ENCODE assay signal across 8 cellular contexts in the genomic region with DNA sequence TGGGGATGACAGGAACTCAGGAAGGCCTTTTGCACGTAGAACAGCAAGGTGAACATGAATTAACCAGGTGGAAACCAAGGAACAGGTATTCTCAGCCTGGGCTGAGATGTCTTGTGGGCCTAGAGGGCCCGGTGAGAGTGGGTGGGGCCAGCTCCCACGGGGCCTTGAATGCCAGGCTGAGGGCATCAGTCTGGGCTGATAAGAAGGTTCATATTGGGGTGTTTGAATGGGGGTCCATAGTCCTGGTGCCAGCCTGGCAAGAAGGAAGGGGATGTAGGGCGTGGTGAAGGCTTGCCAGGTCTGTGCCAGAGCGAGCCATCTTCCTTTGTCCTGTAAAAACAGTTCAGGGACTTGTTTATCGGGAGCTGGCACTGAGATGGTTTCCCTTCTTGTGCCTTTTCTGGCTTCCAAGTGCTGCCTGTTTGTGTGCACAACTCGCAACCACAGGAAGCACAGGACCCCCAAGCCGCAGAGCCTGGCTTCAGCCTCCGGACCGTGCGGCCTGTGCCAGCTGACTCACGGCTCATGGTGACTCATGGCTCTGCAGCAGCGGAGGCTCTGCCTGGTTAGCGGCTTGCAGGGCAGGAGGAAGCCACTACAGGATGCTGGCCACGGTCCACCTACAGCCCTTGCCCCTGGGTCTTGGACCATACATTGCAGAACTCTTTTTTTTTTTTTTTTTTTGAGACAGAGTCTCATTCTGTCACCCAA. TPM values are rescaled to one million over a fixed set of nuclear protein-coding genes. Genes with fewer than 3 reads are reported as not detected.
A peak's percentile ranks its signal among the peaks of the same experiment; 100 is the strongest.
DNase-seq lines count a peak whose midpoint lies in the region; ATAC-seq and TF ChIP-seq lines count a peak whose summit lies in the region.

No MANE protein-coding gene starts in this region.

- peaks cover 37% of the 10 kb centered on the region for H3K36me3 Mint-ChIP-seq in activated CD8-positive, alpha-beta T cell treated with anti-CD3 and anti-CD28 coated beads, Interleukin-2, amount 10 ng/mL, durations not matched to agents 7 days and 5 days (ENCODE audit: low read depth)

- H3K4me3 ChIP-seq in AG10803 (ENCODE audit: low read length) (peak overlapping the region; percentile 77), dorsolateral prefrontal cortex (peak overlapping the region in 56 of 59 donors; percentile 4 to 100 (median 94))

- no peak for ATAC-seq in activated CD8-positive, alpha-beta T cell treated with anti-CD3 and anti-CD28 coated beads, Interleukin-2, amount 10 ng/mL, durations not matched to agents 7 days and 5 days
- ATAC-seq in GM18517 (IDR thresholded peaks at IDR 0.05; ENCODE audit: unreplicated experiment) (no peak), GM18511 (IDR thresholded peaks at IDR 0.05; ENCODE audit: unreplicated experiment) (no peak)

- DNase-seq in AG10803 (ENCODE audit: low read depth) (peak; percentile 98), Kasumi-1 (lab: John Stamatoyannopoulos, UW) (peak; percentile 70 to 78), dorsolateral prefrontal cortex (peak; percentile 66 to 96 (median 86)), mesenteric fat pad (ENCODE audit: low spot score) (peak; percentile 95)
- DNase-seq in activated CD8-positive, alpha-beta T cell treated with anti-CD3 and anti-CD28 coated beads, Interleukin-2, amount 10 ng/mL, durations not matched to agents 7 days and 5 days, result peak; percentile 77
- peak; percentile 39 to 42 for DNase-seq in stimulated activated CD8-positive, alpha-beta memory T cell treated with anti-CD3 and anti-CD28 coated beads, Interleukin-7, amount 100 ng/mL, for 1 hour (ENCODE audit: low read depth in 2 of 2)

- no peaks in the 10 kb centered on the region for H3K27me3 Mint-ChIP-seq in activated CD8-positive, alpha-beta T cell treated with anti-CD3 and anti-CD28 coated beads, Interleukin-2, amount 10 ng/mL, durations not matched to agents 7 days and 5 days (ENCODE audit: low read depth)

- H3K27ac Mint-ChIP-seq in activated CD8-positive, alpha-beta T cell treated with anti-CD3 and anti-CD28 coated beads, Interleukin-2, amount 10 ng/mL, durations not matched to agents 7 days and 5 days, result peak overlapping the region; percentile 92

- POLR2A ChIA-PET in activated CD8-positive, alpha-beta T cell treated with anti-CD3 and anti-CD28 coated beads, Interleukin-2, amount 10 ng/mL, durations not matched to agents 7 days and 5 days (lab: Charles Lee), result interaction anchor here (0.9 to 3.3 kb wide), 4 partner anchors 38 to 151 kb away, joined by 3 to 13 read pairs (median 3); partner anchors contain the start of gene FGD3

- peak overlapping the region; percentile 85 for H3K4me3 Mint-ChIP-seq in activated CD8-positive, alpha-beta T cell treated with anti-CD3 and anti-CD28 coated beads, Interleukin-2, amount 10 ng/mL, durations not matched to agents 7 days and 5 days

- intact Hi-C loops in dorsolateral prefrontal cortex (cut with DNase I), result loop anchor here (5.0 to 10.0 kb wide), 6 partner anchors 34 to 469 kb away; partner anchors contain the start of genes FAM120A (in 2 of the 2), FAM120AOS (in 2 of the 2) and NINJ1 (in 1 of the 2)

- peaks cover 66% of the 10 kb centered on the region for H3K4me1 Mint-ChIP-seq in activated CD8-positive, alpha-beta T cell treated with anti-CD3 and anti-CD28 coated beads, Interleukin-2, amount 10 ng/mL, durations not matched to agents 7 days and 5 days (ENCODE audit: low read depth)

- H3K27me3 ChIP-seq in dorsolateral prefrontal cortex, result no peaks in the 10 kb centered on the region

- CTCF ChIA-PET in activated CD8-positive, alpha-beta T cell treated with anti-CD3 and anti-CD28 coated beads, Interleukin-2, amount 10 ng/mL, durations not matched to agents 7 days and 5 days (lab: Charles Lee), result interaction anchor here (0.6 to 3.6 kb wide), 5 partner anchors 10 to 112 kb away, joined by 3 to 49 read pairs (median 3); no protein-coding TSS in a partner anchor

- TF ChIP-seq CTCF in AG10803 (conservative IDR thresholded peaks at IDR 0.05; ENCODE audit: low read length), result no peak
- peak in 2 of 56 donors; percentile 16 to 18 for TF ChIP-seq CTCF in dorsolateral prefrontal cortex (IDR thresholded peaks at IDR 0.05 in 54 of 56, conservative IDR thresholded peaks at IDR 0.05 in 2 of 56; ENCODE audit: low read depth in 1 of 56, partially characterized antibody in 56 of 56)

- H3K27ac ChIP-seq in dorsolateral prefrontal cortex, result peak overlapping the region; percentile 33 to 97 (median 92)

- peaks cover 11% of the 10 kb centered on the region for H3K9me3 Mint-ChIP-seq in activated CD8-positive, alpha-beta T cell treated with anti-CD3 and anti-CD28 coated beads, Interleukin-2, amount 10 ng/mL, durations not matched to agents 7 days and 5 days (ENCODE audit: insufficient read depth)

RNA-seq across cellular contexts. Expression of gene CARD19, which starts 2.4 kb away (rescaled TPM):
- 10 to 100 TPM; 51.7 to 55.4 TPM for total RNA-seq in activated CD8-positive, alpha-beta T cell treated with anti-CD3 and anti-CD28 coated beads, Interleukin-2, amount 10 ng/mL, durations not matched to agents 7 days and 5 days
- total RNA-seq in dorsolateral prefrontal cortex (10 to 100 TPM; 22.5 to 60.7 (median 38.7) TPM), mesenteric fat pad (38.9 TPM)

RNA-seq across cellular contexts. Expression of gene NINJ1, which starts 35.7 kb away (rescaled TPM):
- 10 to 100 TPM; 20.8 to 21.1 TPM for total RNA-seq in activated CD8-positive, alpha-beta T cell treated with anti-CD3 and anti-CD28 coated beads, Interleukin-2, amount 10 ng/mL, durations not matched to agents 7 days and 5 days
- total RNA-seq in dorsolateral prefrontal cortex (10 to 100 TPM; 22.7 to 61.9 (median 33.5) TPM), mesenteric fat pad (58.8 TPM)

RNA-seq across cellular contexts. Expression of gene SUSD3, which starts 39.9 kb away (rescaled TPM):
- 10 to 100 TPM; 57.9 to 59.6 TPM for total RNA-seq in activated CD8-positive, alpha-beta T cell treated with anti-CD3 and anti-CD28 coated beads, Interleukin-2, amount 10 ng/mL, durations not matched to agents 7 days and 5 days
- 1 to 10 TPM in 108 of 120 experiments, under 1 TPM in 8, not detected in 4; 0.60 to 8.7 (median 2.7) TPM for total RNA-seq in dorsolateral prefrontal cortex
- 2.0 TPM for total RNA-seq in mesenteric fat pad

Comparison
In these comparisons a context has a peak if more than half of its experiments do, and no peak if none do; other contexts are left out.
1. DNase-seq: peak in every context shown above with its lines; median percentile 98 in AG10803; 95 in mesenteric fat pad; 86 in dorsolateral prefrontal cortex; 77 in activated CD8-positive, alpha-beta T cell treated with anti-CD3 and anti-CD28 coated beads, Interleukin-2, amount 10 ng/mL, durations not matched to agents 7 days and 5 days; 74 in Kasumi-1; 40 in stimulated activated CD8-positive, alpha-beta memory T cell treated with anti-CD3 and anti-CD28 coated beads, Interleukin-7, amount 100 ng/mL, for 1 hour.
2. RNA of gene SUSD3, which starts 39.9 kb away (total RNA-seq): 57.9 to 59.6 TPM in activated CD8-positive, alpha-beta T cell treated with anti-CD3 and anti-CD28 coated beads, Interleukin-2, amount 10 ng/mL, durations not matched to agents 7 days and 5 days; 0.60 to 8.7 TPM in dorsolateral prefrontal cortex and 2.0 TPM in mesenteric fat pad (single experiment); every median in the first group is over 4 times any median in the second.